34 cellular contexts compared by ENCODE assay signal in genomic region chr1:221748981-221749380, GRCh38.
"Had no signal": no experiment of that assay in that cellular context is flagged by ENCODE, and none has a peak within 500 bp of the region (broad histone marks: within the 10 kb centered on the region; RNA-seq: fewer than 3 reads in every experiment).

No MANE protein-coding gene starts in this region.

- H3K27me3 Mint-ChIP-seq: activated CD4-positive, alpha-beta memory T cell treated with anti-CD3 and anti-CD28 coated beads for 36 hours; activated CD4-positive, alpha-beta T cell treated with anti-CD3 and anti-CD28 coated beads for 36 hours; activated CD4-positive, alpha-beta T cell treated with anti-CD3 and anti-CD28 coated beads, Interleukin-2, amount 10 ng/mL, durations not matched to agents 24 days and 14 days; activated CD8-positive, alpha-beta memory T cell treated with anti-CD3 and anti-CD28 coated beads, Interleukin-2, amount 10 ng/mL, durations not matched to agents 7 days and 5 days; activated naive CD4-positive, alpha-beta T cell treated with anti-CD3 and anti-CD28 coated beads, Interleukin-2, amount 50 U/mL, for 24 hours; activated naive CD8-positive, alpha-beta T cell treated with anti-CD3 and anti-CD28 coated beads for 36 hours; activated naive CD8-positive, alpha-beta T cell treated with anti-CD3 and anti-CD28 coated beads, Interleukin-2, amount 50 U/mL, for 24 hours; brain; effector memory CD8-positive, alpha-beta T cell had no signal

- H3K9me3 ChIP-seq: adrenal gland, esophagus muscularis mucosa, gastrocnemius medialis, heart left ventricle had no signal

- H3K27me3 ChIP-seq: adrenal gland, esophagus muscularis mucosa, foreskin keratinocyte, gastrocnemius medialis, heart left ventricle had no signal

- ATAC-seq: activated CD4-positive, alpha-beta T cell treated with anti-CD3 and anti-CD28 coated beads for 36 hours; activated CD8-positive, alpha-beta memory T cell treated with anti-CD3 and anti-CD28 coated beads, Interleukin-2, amount 10 ng/mL, durations not matched to agents 7 days and 5 days; activated CD8-positive, alpha-beta T cell treated with anti-CD3 and anti-CD28 coated beads, Interleukin-2, amount 10 ng/mL, durations not matched to agents 7 days and 5 days; activated naive CD8-positive, alpha-beta T cell treated with anti-CD3 and anti-CD28 coated beads, Interleukin-2, amount 50 U/mL, for 24 hours; effector memory CD8-positive, alpha-beta T cell; foreskin keratinocyte; gastrocnemius medialis; heart left ventricle had no signal

- FAIRE-seq: colon had no signal

- H3K4me3 Mint-ChIP-seq: activated CD4-positive, alpha-beta memory T cell treated with anti-CD3 and anti-CD28 coated beads for 36 hours; activated CD4-positive, alpha-beta T cell treated with anti-CD3 and anti-CD28 coated beads for 36 hours; activated CD4-positive, alpha-beta T cell treated with anti-CD3 and anti-CD28 coated beads, Interleukin-2, amount 10 ng/mL, durations not matched to agents 24 days and 14 days; activated CD8-positive, alpha-beta memory T cell treated with anti-CD3 and anti-CD28 coated beads, Interleukin-2, amount 10 ng/mL, durations not matched to agents 7 days and 5 days; activated CD8-positive, alpha-beta T cell treated with anti-CD3 and anti-CD28 coated beads, Interleukin-2, amount 10 ng/mL, durations not matched to agents 7 days and 5 days; activated naive CD4-positive, alpha-beta T cell treated with anti-CD3 and anti-CD28 coated beads for 36 hours; activated naive CD4-positive, alpha-beta T cell treated with anti-CD3 and anti-CD28 coated beads, Interleukin-2, amount 50 U/mL, for 24 hours; activated naive CD8-positive, alpha-beta T cell treated with anti-CD3 and anti-CD28 coated beads for 36 hours; activated naive CD8-positive, alpha-beta T cell treated with anti-CD3 and anti-CD28 coated beads, Interleukin-2, amount 50 U/mL, for 24 hours; activated T-helper 1 cell treated with anti-CD3 and anti-CD28 coated beads, Interleukin-12 subunit alpha, Interleukin-12 subunit beta, Interleukin-2, Interleukin-4 antibody, amounts not matched to agents 30 ng/mL and 10 ng/mL and 1 ng/mL, durations not matched to agents 14 hours and 24 hours and 36 hours; brain; effector memory CD8-positive, alpha-beta T cell had no signal

- DNase-seq: activated CD4-positive, alpha-beta memory T cell treated with anti-CD3 and anti-CD28 coated beads for 36 hours; activated CD4-positive, alpha-beta T cell treated with anti-CD3 and anti-CD28 coated beads for 36 hours; activated CD4-positive, alpha-beta T cell treated with anti-CD3 and anti-CD28 coated beads, Interleukin-2, amount 10 ng/mL, durations not matched to agents 24 days and 14 days; activated CD4-positive, CD25-positive, alpha-beta regulatory T cell; activated CD4-positive, CD25-positive, alpha-beta regulatory T cell treated with anti-CD3 and anti-CD28 coated beads, Interleukin-2, amount 50 U/mL, for 72 hours; activated CD8-positive, alpha-beta memory T cell treated with anti-CD3 and anti-CD28 coated beads, Interleukin-2, amount 10 ng/mL, durations not matched to agents 7 days and 5 days; activated CD8-positive, alpha-beta memory T cell treated with anti-CD3 and anti-CD28 coated beads, Interleukin-2, amount 50 U/mL, for 4 hours; activated CD8-positive, alpha-beta T cell treated with anti-CD3 and anti-CD28 coated beads, Interleukin-2, amount 10 ng/mL, durations not matched to agents 7 days and 5 days; activated effector memory CD4-positive, alpha-beta T cell treated with anti-CD3 and anti-CD28 coated beads, Interleukin-2, amount 50 U/mL, for 16 hours; activated naive CD4-positive, alpha-beta T cell treated with anti-CD3 and anti-CD28 coated beads for 36 hours; activated naive CD8-positive, alpha-beta T cell treated with anti-CD3 and anti-CD28 coated beads for 36 hours; activated naive CD8-positive, alpha-beta T cell treated with anti-CD3 and anti-CD28 coated beads, Interleukin-2, amount 50 U/mL, for 24 hours; activated T-cell treated with anti-CD3 and anti-CD28 coated beads, Interleukin-2, amount 50 U/mL, for 1 hour; activated T-cell treated with anti-CD3 and anti-CD28 coated beads, Interleukin-2, amount 50 U/mL, for 48 hours; adrenal gland; amygdala; aorta; caudate nucleus; cortex of kidney; dermis blood vessel endothelial cell; effector CD4-positive, alpha-beta T cell; effector memory CD8-positive, alpha-beta T cell; erythroblast; foreskin keratinocyte; gastrocnemius medialis; glutamatergic neuron; heart left ventricle; T-helper 2 cell had no signal

- H3K4me1 ChIP-seq: adrenal gland, foreskin keratinocyte, gastrocnemius medialis had no signal

- H3K27ac ChIP-seq: adrenal gland, esophagus muscularis mucosa, foreskin keratinocyte, gastrocnemius medialis, heart left ventricle had no signal

- H3K4me3 ChIP-seq: adrenal gland, esophagus muscularis mucosa, gastrocnemius medialis, heart left ventricle had no signal

- H3K36me3 ChIP-seq: adrenal gland, esophagus muscularis mucosa, gastrocnemius medialis, heart left ventricle had no signal

- H3K9me3 Mint-ChIP-seq: activated CD4-positive, alpha-beta memory T cell treated with anti-CD3 and anti-CD28 coated beads for 36 hours; activated naive CD4-positive, alpha-beta T cell treated with anti-CD3 and anti-CD28 coated beads for 36 hours; activated naive CD4-positive, alpha-beta T cell treated with anti-CD3 and anti-CD28 coated beads, Interleukin-2, amount 50 U/mL, for 24 hours; activated naive CD8-positive, alpha-beta T cell treated with anti-CD3 and anti-CD28 coated beads, Interleukin-2, amount 50 U/mL, for 24 hours; brain; effector memory CD8-positive, alpha-beta T cell had no signal

- H3K36me3 Mint-ChIP-seq: activated naive CD4-positive, alpha-beta T cell treated with anti-CD3 and anti-CD28 coated beads, Interleukin-2, amount 50 U/mL, for 24 hours; brain had no signal

- H3K27ac Mint-ChIP-seq: activated CD4-positive, alpha-beta memory T cell treated with anti-CD3 and anti-CD28 coated beads for 36 hours; activated CD4-positive, alpha-beta T cell treated with anti-CD3 and anti-CD28 coated beads for 36 hours; activated CD4-positive, alpha-beta T cell treated with anti-CD3 and anti-CD28 coated beads, Interleukin-2, amount 10 ng/mL, durations not matched to agents 24 days and 14 days; activated CD8-positive, alpha-beta memory T cell treated with anti-CD3 and anti-CD28 coated beads, Interleukin-2, amount 10 ng/mL, durations not matched to agents 7 days and 5 days; activated CD8-positive, alpha-beta T cell treated with anti-CD3 and anti-CD28 coated beads, Interleukin-2, amount 10 ng/mL, durations not matched to agents 7 days and 5 days; activated naive CD4-positive, alpha-beta T cell treated with anti-CD3 and anti-CD28 coated beads for 36 hours; activated naive CD4-positive, alpha-beta T cell treated with anti-CD3 and anti-CD28 coated beads, Interleukin-2, amount 50 U/mL, for 24 hours; activated naive CD8-positive, alpha-beta T cell treated with anti-CD3 and anti-CD28 coated beads for 36 hours; activated naive CD8-positive, alpha-beta T cell treated with anti-CD3 and anti-CD28 coated beads, Interleukin-2, amount 50 U/mL, for 24 hours; activated T-helper 1 cell treated with anti-CD3 and anti-CD28 coated beads, Interleukin-12 subunit alpha, Interleukin-12 subunit beta, Interleukin-2, Interleukin-4 antibody, amounts not matched to agents 30 ng/mL and 10 ng/mL and 1 ng/mL, durations not matched to agents 14 hours and 24 hours and 36 hours; activated T-helper 2 cell treated with anti-CD3 and anti-CD28 coated beads, Interferon-gamma antibody, Interleukin-2, Interleukin-4, amounts not matched to agents 10 μg/mL and 5 μg/mL and 100 μg/mL, durations not matched to agents 14 hours and 24 hours and 36 hours; brain; effector memory CD8-positive, alpha-beta T cell had no signal
